8 cellular contexts compared by ENCODE assay signal in the genomic region with DNA sequence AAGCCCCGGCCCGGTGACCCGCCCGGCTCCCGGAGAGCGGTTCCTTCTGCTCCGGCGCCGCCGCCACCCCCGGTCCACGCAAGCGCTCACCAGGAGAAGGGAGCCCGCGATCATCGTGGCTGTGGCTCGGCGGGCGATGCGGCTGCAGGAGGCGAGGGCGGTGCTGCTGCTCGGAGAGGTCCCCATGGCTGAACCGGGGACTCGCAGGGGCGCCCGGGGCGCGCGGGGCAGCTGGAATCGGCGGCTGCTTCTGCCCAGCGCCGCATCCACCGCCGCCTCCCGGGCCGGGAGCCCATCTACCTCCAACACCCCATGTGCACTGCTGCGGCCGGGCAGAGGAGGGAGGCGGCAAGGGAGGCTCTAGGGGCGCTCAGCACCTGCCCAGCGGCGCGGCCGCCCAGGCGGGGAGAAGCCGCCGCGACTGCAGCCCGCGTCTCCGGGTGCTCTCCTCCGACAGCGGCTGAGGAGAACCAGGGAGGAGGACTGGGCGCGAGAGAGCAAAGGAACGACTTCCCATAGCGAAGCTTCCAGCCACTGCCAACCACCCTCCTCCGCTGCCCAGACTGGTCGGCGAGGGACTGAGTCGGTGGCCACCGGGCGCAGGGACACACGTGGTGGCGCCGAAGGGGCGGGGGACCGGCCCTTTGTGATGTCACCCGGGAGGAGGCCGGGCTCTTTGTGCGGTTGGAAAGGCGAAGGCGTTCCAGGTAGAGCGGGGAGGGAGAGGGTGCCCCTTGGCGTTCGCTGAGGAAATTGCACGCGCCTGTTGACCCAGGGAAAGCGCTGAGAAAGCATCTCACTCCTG. TPM values are rescaled to one million over a fixed set of nuclear protein-coding genes. Genes with fewer than 3 reads are reported as not detected.
DNase-seq lines count a peak whose midpoint lies in the region; ATAC-seq and TF ChIP-seq lines count a peak whose summit lies in the region.

Gene TNFRSF21, minus strand, starts transcription at position 580 of the 805 bp plus-strand sequence. Its CDS starts 394 bp downstream, at position 186.

- DNase-seq in ACHN (peak; percentile 86), NCI-H2171 (lab: John Stamatoyannopoulos, UW) (peak; percentile 84), inferior parietal cortex (ENCODE audit: extremely low spot score) (peak; percentile 91), spleen (peak; percentile 94)
- peak; percentile 47 for DNase-seq in central memory CD4-positive, alpha-beta T cell

- H3K4me3 ChIP-seq in WI38 (ENCODE audit: low read depth, low read length) (peak within 1 kb of the TSS; percentile 81), spleen (peak within 1 kb of the TSS; percentile 55 to 82 (median 68))

- H3K9me3 ChIP-seq in spleen = no peaks in the 10 kb centered on the region

- peak in 1 of 3 donors; percentile 25 for TF ChIP-seq POLR2A in spleen (IDR thresholded peaks at IDR 0.05)

- no peaks in the 10 kb centered on the region for H3K36me3 ChIP-seq in spleen

- peak within 1 kb of the TSS in 6 of 8 donors; percentile 53 to 79 (median 70) for H3K27ac ChIP-seq in spleen

- peaks cover 0 to 25% (median 19%) of the 10 kb centered on the region in 6 donors for H3K4me1 ChIP-seq in spleen

- in situ Hi-C loops in ACHN (cut with HindIII; ENCODE audit: low pct_ligation_motif_present, low pct_unique_long_range_greater_than_20kb, low sequenced_read_pairs) = loop anchor here (25.0 kb wide), 1 partner anchor 222 kb away; no protein-coding TSS in a partner anchor

- H3K27me3 ChIP-seq in spleen (replicated peaks in 1 of 7) = peaks cover 0 to 61% (median 12%) of the 10 kb centered on the region in 7 donors

- intact Hi-C loops in spleen (cut with DNase I; ENCODE audit: low total_unique reads) = loop anchor here (10.0 kb wide), 1 partner anchor 215 kb away; no protein-coding TSS in a partner anchor

- ATAC-seq in GM18861 (IDR thresholded peaks at IDR 0.05; ENCODE audit: unreplicated experiment) (peak; percentile 96), HG03097 (IDR thresholded peaks at IDR 0.05; ENCODE audit: low FRiP score, unreplicated experiment) (peak; percentile 97)

- TF ChIP-seq CTCF in WI38 (IDR thresholded peaks at IDR 0.05; ENCODE audit: low read depth, low read length) (peak; percentile 95), spleen (IDR thresholded peaks at IDR 0.05 in 8 of 11, conservative IDR thresholded peaks at IDR 0.05 in 3 of 11) (peak; percentile 67 to 94 (median 87))

- 0 to 1% (median 1%) methylated on average over 40 to 81 of the region's 81 CpGs for WGBS in spleen, 5 donors

RNA-seq across cellular contexts. Expression of gene TNFRSF21, which starts in this region (rescaled TPM):
- total RNA-seq in spleen = 10 to 100 TPM; 22.1 to 40.4 (median 30.4) TPM
- 1 to 10 TPM; 3.3 to 6.6 (median 4.6) TPM for polyA plus RNA-seq in spleen

Comparison
In these comparisons a context has a peak if more than half of its experiments do, and no peak if none do; other contexts are left out.
1. Peak in every context shown above with its lines: DNase-seq, ATAC-seq, H3K4me3 ChIP-seq and H3K27ac ChIP-seq.